Comparison of ENCODE assay signal across 19 cellular contexts in genomic region chr15:66884661-66885237, GRCh38.
DNase-seq lines count a peak whose midpoint lies in the region; ATAC-seq, FAIRE-seq and TF ChIP-seq lines count a peak whose summit lies in the region.
"Had no signal": no experiment of that assay in that cellular context is flagged by ENCODE, and none has a peak within 500 bp of the region (broad histone marks: within the 10 kb centered on the region; RNA-seq: fewer than 3 reads in every experiment).

No MANE protein-coding gene starts in this region.

- intact Hi-C loops in left ventricle myocardium inferior (cut with micrococcal nuclease) (no loop called here), left ventricle myocardium superior (cut with micrococcal nuclease) (no loop called here)

- H3K36me3 ChIP-seq in left ventricle myocardium inferior = no peaks in the 10 kb centered on the region
- no peaks in the 10 kb centered on the region for H3K36me3 ChIP-seq in neuronal stem cell (replicated peaks in 1 of 2; ENCODE audit: control insufficient read depth in 2 of 2, insufficient read depth in 2 of 2, low read length in 2 of 2)
- H3K36me3 ChIP-seq: lower lobe of right lung, right atrium auricular region, WERI-Rb-1 had no signal

- H2BK120ac ChIP-seq in neuronal stem cell (ENCODE audit: low read depth, low read length) = no peak overlapping the region

- peak overlapping the region; percentile 86 for H2BK12ac ChIP-seq in neuronal stem cell (ENCODE audit: low read length)

- H3K4ac ChIP-seq in neuronal stem cell (ENCODE audit: low read length) = peak overlapping the region; percentile 30

- H3K14ac ChIP-seq in neuronal stem cell (ENCODE audit: low read length) = no peak overlapping the region

- H3K4me3 ChIP-seq in left ventricle myocardium inferior = no peak overlapping the region
- no peak overlapping the region for H3K4me3 ChIP-seq in neuronal stem cell (ENCODE audit: low read length in 2 of 2)
- H3K4me3 ChIP-seq: hepatocyte, lower lobe of right lung, right atrium auricular region had no signal

- no CpG with 5 or more reads among the region's 8 CpGs for WGBS in neuronal stem cell (ENCODE audit: extremely low coverage in 2 of 2, insufficient read length in 2 of 2, insufficient replicate concordance in 1 of 2), 2 donors

- peak overlapping the region; percentile 20 for H4K8ac ChIP-seq in neuronal stem cell (ENCODE audit: low read depth, low read length)

- no peak for TF ChIP-seq CTCF in left ventricle myocardium inferior (IDR thresholded peaks at IDR 0.05; ENCODE audit: borderline replicate concordance)

- FAIRE-seq in GM12892 (lab: Jason Lieb, UNC) = no peak

- H2AK5ac ChIP-seq in neuronal stem cell (ENCODE audit: low read depth, low read length) = peak overlapping the region; percentile 90

- no peak overlapping the region for H2AFZ ChIP-seq in neuronal stem cell (ENCODE audit: low read length)
- H2AFZ ChIP-seq: hepatocyte had no signal

- peaks cover 52% of the 10 kb centered on the region for H3K4me1 ChIP-seq in left ventricle myocardium inferior
- peaks cover 7 to 18% of the 10 kb centered on the region in 2 donors for H3K4me1 ChIP-seq in neuronal stem cell (ENCODE audit: control insufficient read depth in 2 of 2, insufficient read depth in 1 of 2, low read depth in 1 of 2, low read length in 2 of 2)

- no peaks in the 10 kb centered on the region for H3K79me1 ChIP-seq in neuronal stem cell (ENCODE audit: low read depth, low read length)

- no peak for ATAC-seq in left ventricle myocardium superior
- no peak for ATAC-seq in GM18858 (IDR thresholded peaks at IDR 0.05; ENCODE audit: unreplicated experiment)
- ATAC-seq: lower lobe of right lung had no signal

- H3K4me2 ChIP-seq in neuronal stem cell (ENCODE audit: insufficient read depth, low read length, poor library complexity, severe bottlenecking) = no peak overlapping the region
- H3K4me2 ChIP-seq: hepatocyte had no signal

- peak overlapping the region; percentile 77 for H2BK15ac ChIP-seq in neuronal stem cell (ENCODE audit: low read length)

- peak overlapping the region; percentile 47 for H2BK5ac ChIP-seq in neuronal stem cell (ENCODE audit: low read length)

- H3K27ac ChIP-seq in left ventricle myocardium inferior (replicated peaks) (peak overlapping the region; percentile 92), neuronal stem cell (replicated peaks; ENCODE audit: low read length) (peak overlapping the region; percentile 90)
- H3K27ac ChIP-seq: lower lobe of right lung, WERI-Rb-1 had no signal

- DNase-seq in left ventricle myocardium inferior (no peak), left ventricle myocardium superior (no peak), ecto neural progenitor cell (ENCODE audit: low spot score) (peak; percentile 30), neuronal stem cell (ENCODE audit: low spot score) (no peak), cerebellar nuclear complex (lab: John Stamatoyannopoulos, UW) (no peak), cerebellum (ENCODE audit: low spot score) (no peak), GM12892 (ENCODE audit: insufficient read length) (no peak)
- DNase-seq: activated naive CD4-positive, alpha-beta T cell; C1 segment of cervical spinal cord; caudate nucleus; GOT3; lower lobe of right lung; NCI-H1417 treated with DMSO at 0.1 percent for 48 hours; NCI-H524 treated with DMSO at 0.1 percent for 48 hours; stimulated activated CD4-positive, alpha-beta T cell treated with anti-CD3 and anti-CD28 coated beads, Interleukin-12 subunit alpha, Interleukin-12 subunit beta, amount 100 ng/mL, for 4 hours; WERI-Rb-1 had no signal

- H3K9me3 ChIP-seq in left ventricle myocardium inferior (replicated peaks) = peaks cover 11% of the 10 kb centered on the region
- peaks cover 0 to 12% of the 10 kb centered on the region in 2 donors for H3K9me3 ChIP-seq in neuronal stem cell (replicated peaks in 1 of 2; ENCODE audit: control insufficient read depth in 2 of 2, insufficient read depth in 1 of 2, low read depth in 1 of 2, low read length in 2 of 2)

- no peak overlapping the region for H3K23ac ChIP-seq in neuronal stem cell (ENCODE audit: low read depth, low read length, poor library complexity)

- H3K27me3 ChIP-seq in left ventricle myocardium inferior (ENCODE audit: low read depth) (no peaks in the 10 kb centered on the region), neuronal stem cell (ENCODE audit: control insufficient read depth in 3 of 3, insufficient read depth in 3 of 3, low read depth in 1 of 3, low read length in 3 of 3) (no peaks in the 10 kb centered on the region)
- H3K27me3 ChIP-seq: hepatocyte, right atrium auricular region had no signal

- peak overlapping the region; percentile 51 for H3K18ac ChIP-seq in neuronal stem cell (ENCODE audit: low read length)

- H4K91ac ChIP-seq in neuronal stem cell (ENCODE audit: low read depth, low read length, poor library complexity) = peak overlapping the region; percentile 90

- no peak overlapping the region for H3K9ac ChIP-seq in neuronal stem cell (ENCODE audit: low read depth, low read length, poor library complexity)

- TF ChIP-seq POLR2A in GM12892 (IDR thresholded peaks at IDR 0.05; ENCODE audit: low read depth, low read length) = no peak
